In genomic region chr2:7891312-7891711, GRCh38 we compare ENCODE assay signal across 27 cellular contexts.
"Had no signal": no experiment of that assay in that cellular context is flagged by ENCODE, and none has a peak within 500 bp of the region (broad histone marks: within the 10 kb centered on the region; RNA-seq: fewer than 3 reads in every experiment).

No MANE protein-coding gene starts in this region.

- H3K9me3 Mint-ChIP-seq: effector memory CD8-positive, alpha-beta T cell had no signal

- H3K4me3 ChIP-seq: adrenal gland, coronary artery, psoas muscle, sigmoid colon, thoracic aorta had no signal

- H3K27ac Mint-ChIP-seq: effector memory CD8-positive, alpha-beta T cell; naive thymus-derived CD4-positive, alpha-beta T cell; stimulated activated effector memory CD8-positive, alpha-beta T cell treated with anti-CD3 and anti-CD28 coated beads, Interleukin-12 subunit alpha, Interleukin-12 subunit beta, amount 100 ng/mL, for 72 hours; stimulated activated naive CD8-positive, alpha-beta T cell treated with anti-CD3 and anti-CD28 coated beads, Interleukin-15, Interleukin-2, amounts not matched to agents 100 ng/mL and 50 ng/mL, for 24 hours; T-helper 2 cell treated with Interferon-gamma antibody and Interleukin-4, amounts not matched to agents 5 μg/mL and 100 μg/mL, for 36 hours had no signal

- H3K9me3 ChIP-seq: adrenal gland, sigmoid colon, thoracic aorta had no signal

- DNase-seq: activated CD4-positive, alpha-beta T cell treated with anti-CD3 and anti-CD28 coated beads for 4 hours; activated CD4-positive, alpha-beta T cell treated with anti-CD3 and anti-CD28 coated beads, Interleukin-2, amount 50 U/mL, for 4 hours; activated CD8-positive, alpha-beta memory T cell treated with anti-CD3 and anti-CD28 coated beads for 24 hours; activated effector memory CD4-positive, alpha-beta T cell treated with Interleukin-2 at 50 U/mL for 16 hours; activated naive CD4-positive, alpha-beta T cell treated with Interleukin-2 at 50 U/mL for 16 hours; adrenal gland; aorta; brain microvascular endothelial cell; effector memory CD8-positive, alpha-beta T cell; erythroblast; foreskin fibroblast; head of caudate nucleus; hippocampal formation; midbrain; naive thymus-derived CD4-positive, alpha-beta T cell; psoas muscle; sigmoid colon; small intestine; stimulated activated CD4-positive, alpha-beta T cell treated with anti-CD3 and anti-CD28 coated beads, Interleukin-4, amount 100 ng/mL, for 24 hours; trophoblast cell had no signal

- H3K4me1 ChIP-seq: adrenal gland, parathyroid adenoma, psoas muscle had no signal

- H3K4me1 Mint-ChIP-seq: stimulated activated effector memory CD8-positive, alpha-beta T cell treated with anti-CD3 and anti-CD28 coated beads, Interleukin-12 subunit alpha, Interleukin-12 subunit beta, amount 100 ng/mL, for 72 hours had no signal

- H3K36me3 ChIP-seq: adrenal gland, brain microvascular endothelial cell, sigmoid colon, thoracic aorta had no signal

- H3K9ac ChIP-seq: parathyroid adenoma had no signal

- H2AFZ ChIP-seq: parathyroid adenoma had no signal

- H3K27me3 ChIP-seq: adrenal gland, brain microvascular endothelial cell, sigmoid colon had no signal

- H3K79me2 ChIP-seq: parathyroid adenoma had no signal

- H3K36me3 Mint-ChIP-seq: activated naive CD8-positive, alpha-beta T cell; stimulated activated effector memory CD8-positive, alpha-beta T cell treated with anti-CD3 and anti-CD28 coated beads, Interleukin-12 subunit alpha, Interleukin-12 subunit beta, amount 100 ng/mL, for 72 hours had no signal

- H3K27me3 Mint-ChIP-seq: activated naive CD8-positive, alpha-beta T cell; effector memory CD8-positive, alpha-beta T cell; stimulated activated naive CD8-positive, alpha-beta T cell treated with anti-CD3 and anti-CD28 coated beads, Interleukin-15, Interleukin-2, amounts not matched to agents 100 ng/mL and 50 ng/mL, for 24 hours had no signal

- ATAC-seq: effector memory CD8-positive, alpha-beta T cell; naive thymus-derived CD4-positive, alpha-beta T cell; psoas muscle; stimulated activated effector memory CD8-positive, alpha-beta T cell treated with anti-CD3 and anti-CD28 coated beads, Interleukin-12 subunit alpha, Interleukin-12 subunit beta, amount 100 ng/mL, for 72 hours had no signal

- H3K4me3 Mint-ChIP-seq: activated naive CD8-positive, alpha-beta T cell; effector memory CD8-positive, alpha-beta T cell; naive thymus-derived CD4-positive, alpha-beta T cell; stimulated activated effector memory CD8-positive, alpha-beta T cell treated with anti-CD3 and anti-CD28 coated beads, Interleukin-12 subunit alpha, Interleukin-12 subunit beta, amount 100 ng/mL, for 72 hours; stimulated activated naive CD8-positive, alpha-beta T cell treated with anti-CD3 and anti-CD28 coated beads, Interleukin-15, Interleukin-2, amounts not matched to agents 100 ng/mL and 50 ng/mL, for 24 hours; T-helper 2 cell treated with Interferon-gamma antibody and Interleukin-4, amounts not matched to agents 5 μg/mL and 100 μg/mL, for 36 hours had no signal

- H3K27ac ChIP-seq: adrenal gland, brain microvascular endothelial cell, coronary artery, parathyroid adenoma, psoas muscle, sigmoid colon, thoracic aorta had no signal
